ENCODE assay signal across 15 cellular contexts in genomic region chr2:234304945-234305344, GRCh38.
DNase-seq lines count a peak whose midpoint lies in the region; ATAC-seq, FAIRE-seq and TF ChIP-seq lines count a peak whose summit lies in the region.
"Had no signal": no experiment of that assay in that cellular context is flagged by ENCODE, and none has a peak within 500 bp of the region (broad histone marks: within the 10 kb centered on the region; RNA-seq: fewer than 3 reads in every experiment).

No MANE protein-coding gene starts in this region.

- in situ Hi-C loops in G401 (cut with HindIII; ENCODE audit: low sequenced_read_pairs): no loop called here

- H3K9ac ChIP-seq in adipocyte (ENCODE audit: low read length): no peak overlapping the region
- H3K9ac ChIP-seq: SK-N-SH had no signal

- peak; percentile 62 for FAIRE-seq in HTR-8/SVneo (lab: Jason Lieb, UNC)

- ATAC-seq in GM18505 (IDR thresholded peaks at IDR 0.05; ENCODE audit: unreplicated experiment): no peak
- ATAC-seq in SK-N-SH treated with all-trans-retinoic acid at 6 μM for 48 hours: no peak; the same call in 2 of the 3 replicates
- ATAC-seq: activated CD4-positive, alpha-beta T cell treated with anti-CD3 and anti-CD28 coated beads for 36 hours; heart right ventricle had no signal

- DNase-seq in AG10803 (ENCODE audit: low read depth): peak; percentile 44
- DNase-seq in HTR-8/SVneo (ENCODE audit: insufficient read length, low spot score): peak; percentile 41
- peak; percentile 61 for DNase-seq in adipocyte (ENCODE audit: low read depth)
- peak; percentile 71 for DNase-seq in iPS-NIHi11 (ENCODE audit: low spot score)
- no peak for DNase-seq in NCI-H1436 (lab: John Stamatoyannopoulos, UW)
- no peak for DNase-seq in G401 (ENCODE audit: low spot score)
- DNase-seq: activated CD4-positive, alpha-beta T cell treated with anti-CD3 and anti-CD28 coated beads for 36 hours; activated gamma-delta T cell; BE2C; heart right ventricle; HFFc6; SK-N-SH had no signal

- no peaks in the 10 kb centered on the region for H3K36me3 ChIP-seq in adipocyte (ENCODE audit: control insufficient read depth, insufficient read depth, low read length, severe bottlenecking)
- H3K36me3 ChIP-seq: BE2C, heart right ventricle, thoracic aorta had no signal

- TF ChIP-seq POLR2A in GM18505 (IDR thresholded peaks at IDR 0.05; ENCODE audit: borderline replicate concordance, extremely low read depth, insufficient read depth, insufficient read length): no peak

- no peak for TF ChIP-seq CTCF in AG10803 (conservative IDR thresholded peaks at IDR 0.05; ENCODE audit: low read length)

- H3K4me1 ChIP-seq in adipocyte (ENCODE audit: control insufficient read depth, insufficient read depth, low read length): peaks cover 11% of the 10 kb centered on the region
- H3K4me1 ChIP-seq: BE2C had no signal

- peaks cover 4% of the 10 kb centered on the region for H3K27me3 ChIP-seq in adipocyte (replicated peaks; ENCODE audit: control insufficient read depth, insufficient read depth, low read length)
- H3K27me3 ChIP-seq: BE2C had no signal

- no peak overlapping the region for H3K4me3 ChIP-seq in AG10803 (ENCODE audit: low read length)
- no peak overlapping the region for H3K4me3 ChIP-seq in adipocyte (ENCODE audit: low read length)
- H3K4me3 ChIP-seq: heart right ventricle, thoracic aorta had no signal

- H3K9me3 ChIP-seq in adipocyte (ENCODE audit: control insufficient read depth, low read length): peaks cover 5% of the 10 kb centered on the region
- H3K9me3 ChIP-seq: BE2C, SK-N-SH, thoracic aorta had no signal

TF ChIP-seq in SK-N-SH treated with all-trans-retinoic acid at 6 μM for 48 hours, 23 proteins besides CTCF, POLR2A, EP300 and RAD21:
- TF ChIP-seq ZNF565 (CRISPR knock-in tag; conservative IDR thresholded peaks at IDR 0.05; ENCODE audit: low read depth): no peak
- TF ChIP-seq RARB (CRISPR knock-in tag; IDR thresholded peaks at IDR 0.05): no peak
- no peak for TF ChIP-seq PPARA (CRISPR knock-in tag; IDR thresholded peaks at IDR 0.05; ENCODE audit: borderline replicate concordance)
- TF ChIP-seq SNAI2 (CRISPR knock-in tag; IDR thresholded peaks at IDR 0.05): no peak
- TF ChIP-seq ARNTL (CRISPR knock-in tag; IDR thresholded peaks at IDR 0.05; ENCODE audit: borderline replicate concordance, low read depth): no peak
- no peak for TF ChIP-seq ESRRG (CRISPR knock-in tag; IDR thresholded peaks at IDR 0.05)
- no peak for TF ChIP-seq BACH2 (CRISPR knock-in tag; IDR thresholded peaks at IDR 0.05; ENCODE audit: borderline replicate concordance)
- no peak for TF ChIP-seq ZNF8 (CRISPR knock-in tag; IDR thresholded peaks at IDR 0.05)
- no peak for TF ChIP-seq CSRNP3 (CRISPR knock-in tag; IDR thresholded peaks at IDR 0.05)
- TF ChIP-seq GLIS3 (CRISPR knock-in tag; IDR thresholded peaks at IDR 0.05): no peak
- no peak for TF ChIP-seq TCF4 (CRISPR knock-in tag; IDR thresholded peaks at IDR 0.05; ENCODE audit: borderline replicate concordance)

Comparison
In these comparisons a context has a peak if more than half of its experiments do, and no peak if none do; other contexts are left out.
1. DNase-seq: peak in AG10803 (single experiment), HTR-8/SVneo (single experiment), adipocyte (single experiment) and iPS-NIHi11 (single experiment); none in NCI-H1436 (single experiment) and G401 (single experiment).